Comparison of ENCODE assay signal across 21 cellular contexts in genomic region chr1:11151854-11152612, GRCh38. TPM values are rescaled to one million over a fixed set of nuclear protein-coding genes. Genes with fewer than 3 reads are reported as not detected.
DNase-seq lines count a peak whose midpoint lies in the region; ATAC-seq, FAIRE-seq and TF ChIP-seq lines count a peak whose summit lies in the region.
"Had no signal": no experiment of that assay in that cellular context is flagged by ENCODE, and none has a peak within 500 bp of the region (broad histone marks: within the 10 kb centered on the region; RNA-seq: fewer than 3 reads in every experiment).

No MANE protein-coding gene starts in this region.

- H3K9me3 ChIP-seq in SK-N-MC (ENCODE audit: low read depth, low read length): no peaks in the 10 kb centered on the region
- H3K9me3 ChIP-seq in heart right ventricle: no peaks in the 10 kb centered on the region
- H3K9me3 ChIP-seq in tibial artery: no peaks in the 10 kb centered on the region
- H3K9me3 ChIP-seq: psoas muscle had no signal

- H3K4me1 Mint-ChIP-seq in nephron progenitor cell: peaks cover 12% of the 10 kb centered on the region

- TF ChIP-seq CTCF in heart right ventricle (IDR thresholded peaks at IDR 0.05): no peak
- TF ChIP-seq CTCF in nephron progenitor cell (IDR thresholded peaks at IDR 0.05): no peak
- TF ChIP-seq CTCF in tibial artery (IDR thresholded peaks at IDR 0.05): no peak
- no peak for TF ChIP-seq CTCF in D721Med (IDR thresholded peaks at IDR 0.05; ENCODE audit: insufficient read depth, missing control alignments)

- DNase-seq in EH (ENCODE audit: low read depth) (peak; percentile 24), SK-N-MC (ENCODE audit: low read depth, low spot score) (no peak), heart right ventricle (peak in 1 of 2 donors; percentile 25), nephron progenitor cell (no peak), tibial artery (no peak), NCI-H82 treated with DMSO at 0.1 percent for 48 hours (lab: John Stamatoyannopoulos, UW; ENCODE audit: unreplicated experiment) (no peak), D721Med (ENCODE audit: insufficient read length, low spot score) (no peak)
- DNase-seq in activated CD4-positive, alpha-beta T cell treated with anti-CD3 and anti-CD28 coated beads, Interleukin-2, amount 50 U/mL, for 48 hours: no peak
- DNase-seq: activated CD4-positive, CD25-positive, alpha-beta regulatory T cell treated with anti-CD3 and anti-CD28 coated beads, Interleukin-2, amount 50 U/mL, for 72 hours; CD4-positive, CD25-positive, alpha-beta regulatory T cell; cerebellar nuclear complex; DND-41; foreskin melanocyte; NCI-H446; psoas muscle had no signal

- intact Hi-C loops in heart right ventricle (cut with DNase I): no loop called here
- intact Hi-C loops in tibial artery (cut with DNase I; ENCODE audit: low total_unique reads): no loop called here

- no peak for FAIRE-seq in D721Med (lab: Jason Lieb, UNC)
- FAIRE-seq: HTR-8/SVneo had no signal

- H3K27ac Mint-ChIP-seq in nephron progenitor cell: peak overlapping the region; percentile 57
- H3K27ac Mint-ChIP-seq: activated T-helper 17 cell treated with anti-CD3 and anti-CD28 coated beads, Interleukin-2, amount 50 U/mL, for 72 hours; natural killer cell treated with Interleukin-12 subunit alpha and Interleukin-12 subunit beta and Interleukin-15 and Interleukin-18, amount 100 ng/mL, for 72 hours; stimulated activated naive CD8-positive, alpha-beta T cell treated with anti-CD3 and anti-CD28 coated beads, Interleukin-15, Interleukin-2, amounts not matched to agents 100 ng/mL and 50 ng/mL, for 24 hours; T-helper 2 cell treated with Interferon-gamma antibody and Interleukin-4, amounts not matched to agents 5 μg/mL and 100 μg/mL, for 36 hours had no signal

- no peak overlapping the region for H3K4me3 Mint-ChIP-seq in nephron progenitor cell
- H3K4me3 Mint-ChIP-seq: activated T-helper 17 cell treated with anti-CD3 and anti-CD28 coated beads, Interleukin-2, amount 50 U/mL, for 72 hours; CD4-positive, CD25-positive, alpha-beta regulatory T cell; natural killer cell treated with Interleukin-12 subunit alpha and Interleukin-12 subunit beta and Interleukin-15 and Interleukin-18, amount 100 ng/mL, for 72 hours; stimulated activated naive CD8-positive, alpha-beta T cell treated with anti-CD3 and anti-CD28 coated beads, Interleukin-15, Interleukin-2, amounts not matched to agents 100 ng/mL and 50 ng/mL, for 24 hours; T-helper 2 cell treated with Interferon-gamma antibody and Interleukin-4, amounts not matched to agents 5 μg/mL and 100 μg/mL, for 36 hours had no signal

- peak; percentile 50 to 90 (median 72) for ATAC-seq in heart right ventricle
- ATAC-seq: activated T-helper 17 cell treated with anti-CD3 and anti-CD28 coated beads, Interleukin-2, amount 50 U/mL, for 72 hours; natural killer cell treated with Interleukin-12 subunit alpha and Interleukin-12 subunit beta and Interleukin-15 and Interleukin-18, amount 100 ng/mL, for 72 hours; psoas muscle had no signal

- H3K4me3 ChIP-seq in SK-N-MC (no peak overlapping the region), heart right ventricle (no peak overlapping the region), tibial artery (no peak overlapping the region)
- H3K4me3 ChIP-seq: lung, psoas muscle had no signal

- H3K9ac ChIP-seq in SK-N-MC (ENCODE audit: insufficient read length): no peak overlapping the region

- peaks cover 6 to 49% (median 18%) of the 10 kb centered on the region in 9 donors for H3K4me1 ChIP-seq in heart right ventricle
- H3K4me1 ChIP-seq in tibial artery: peaks cover 0 to 11% (median 1%) of the 10 kb centered on the region in 4 donors

- H3K36me3 Mint-ChIP-seq in nephron progenitor cell (ENCODE audit: low read depth): peaks cover 48% of the 10 kb centered on the region

- no peaks in the 10 kb centered on the region for H3K27me3 ChIP-seq in heart right ventricle
- H3K27me3 ChIP-seq in tibial artery: no peaks in the 10 kb centered on the region

- H3K36me3 ChIP-seq in SK-N-MC (ENCODE audit: insufficient read depth, low read length) (peaks cover 46% of the 10 kb centered on the region), heart right ventricle (peaks cover 0 to 93% (median 25%) of the 10 kb centered on the region in 9 donors), tibial artery (peaks cover 31 to 81% (median 58%) of the 10 kb centered on the region in 3 donors)

- H3K9me3 Mint-ChIP-seq in nephron progenitor cell: no peaks in the 10 kb centered on the region
- H3K9me3 Mint-ChIP-seq: activated T-helper 17 cell treated with anti-CD3 and anti-CD28 coated beads, Interleukin-2, amount 50 U/mL, for 72 hours; CD4-positive, CD25-positive, alpha-beta regulatory T cell; natural killer cell treated with Interleukin-12 subunit alpha and Interleukin-12 subunit beta and Interleukin-15 and Interleukin-18, amount 100 ng/mL, for 72 hours; stimulated activated naive CD8-positive, alpha-beta T cell treated with anti-CD3 and anti-CD28 coated beads, Interleukin-15, Interleukin-2, amounts not matched to agents 100 ng/mL and 50 ng/mL, for 24 hours; T-helper 2 cell treated with Interferon-gamma antibody and Interleukin-4, amounts not matched to agents 5 μg/mL and 100 μg/mL, for 36 hours had no signal

- no peaks in the 10 kb centered on the region for H3K27me3 Mint-ChIP-seq in nephron progenitor cell (ENCODE audit: low read depth, poor library complexity)
- H3K27me3 Mint-ChIP-seq: activated T-helper 17 cell treated with anti-CD3 and anti-CD28 coated beads, Interleukin-2, amount 50 U/mL, for 72 hours; CD4-positive, CD25-positive, alpha-beta regulatory T cell; natural killer cell treated with Interleukin-12 subunit alpha and Interleukin-12 subunit beta and Interleukin-15 and Interleukin-18, amount 100 ng/mL, for 72 hours; stimulated activated naive CD8-positive, alpha-beta T cell treated with anti-CD3 and anti-CD28 coated beads, Interleukin-15, Interleukin-2, amounts not matched to agents 100 ng/mL and 50 ng/mL, for 24 hours had no signal

- WGBS in heart right ventricle, 2 donors: 62 to 67% methylated on average over 9 of the region's 9 CpGs

- peak overlapping the region; percentile 34; the same call in 1 of the 2 replicates for H3K27ac ChIP-seq in SK-N-MC
- H3K27ac ChIP-seq in heart right ventricle: peak overlapping the region in 8 of 10 donors; percentile 0 to 64 (median 30)
- H3K27ac ChIP-seq in tibial artery: no peak overlapping the region
- H3K27ac ChIP-seq: psoas muscle had no signal

RNA-seq across cellular contexts. Expression of gene ANGPTL7, which starts 37.1 kb away (rescaled TPM):
- total RNA-seq in heart right ventricle: 1 to 10 TPM in 3 of 10 donors, under 1 TPM in 5, not detected in 2; 0.17 to 2.3 (median 0.89) TPM
- polyA plus RNA-seq in heart right ventricle: under 1 TPM; 0.15 to 0.28 TPM
- total RNA-seq: activated T-helper 17 cell treated with anti-CD3 and anti-CD28 coated beads, Interleukin-2, amount 50 U/mL, for 72 hours; CD4-positive, CD25-positive, alpha-beta regulatory T cell; natural killer cell treated with Interleukin-12 subunit alpha and Interleukin-12 subunit beta and Interleukin-15 and Interleukin-18, amount 100 ng/mL, for 72 hours had no signal
- polyA plus RNA-seq: CD4-positive, CD25-positive, alpha-beta regulatory T cell had no signal

RNA-seq across cellular contexts. Expression of gene EXOSC10, which starts 52.4 kb away (rescaled TPM):
- total RNA-seq in heart right ventricle: 10 to 100 TPM; 18.4 to 26.5 (median 21.4) TPM
- polyA plus RNA-seq in heart right ventricle: 10 to 100 TPM; 20.3 to 34.7 TPM

Comparison
In these comparisons a context has a peak if more than half of its experiments do, and no peak if none do; other contexts are left out.
1. H3K27ac ChIP-seq: peak in SK-N-MC (single experiment) and heart right ventricle (8 of 10); none in tibial artery (0 of 2).